10 cellular contexts compared by ENCODE assay signal in the genomic region with DNA sequence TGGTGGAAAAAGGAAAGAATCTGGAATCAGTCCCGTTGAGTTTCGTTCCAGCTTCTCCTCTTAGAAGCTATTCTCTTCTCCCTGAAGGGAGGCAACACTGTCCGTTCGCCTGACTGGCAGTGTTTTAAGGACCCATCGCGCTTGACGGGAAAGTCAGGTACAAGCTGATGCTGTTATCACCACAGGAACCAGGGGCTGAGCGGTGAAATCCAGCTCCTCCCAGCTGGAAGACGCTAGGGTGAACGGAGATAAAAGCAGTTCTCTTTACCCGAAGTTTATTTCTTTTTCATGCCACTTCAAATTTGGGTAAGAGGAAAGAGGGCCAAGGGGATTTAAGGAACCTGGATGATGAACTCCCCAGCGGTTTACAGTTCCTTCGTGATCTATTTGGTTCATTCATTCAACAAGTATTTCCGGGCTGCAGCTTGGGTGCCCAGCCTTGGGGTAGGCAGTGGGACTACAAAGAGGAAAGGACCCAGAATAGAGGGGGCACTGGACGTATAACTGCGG. TPM values are rescaled to one million over a fixed set of nuclear protein-coding genes. Genes with fewer than 3 reads are reported as not detected.
DNase-seq lines count a peak whose midpoint lies in the region; ATAC-seq, FAIRE-seq and TF ChIP-seq lines count a peak whose summit lies in the region.
"Had no signal": no experiment of that assay in that cellular context is flagged by ENCODE, and none has a peak within 500 bp of the region (broad histone marks: within the 10 kb centered on the region; RNA-seq: fewer than 3 reads in every experiment).

No MANE protein-coding gene starts in this region.

- H3K4me1 ChIP-seq in cardiac muscle cell (ENCODE audit: low read depth) (no peaks in the 10 kb centered on the region), upper lobe of left lung (peaks cover 0 to 12% (median 7%) of the 10 kb centered on the region in 4 donors)

- DNase-seq in cardiac muscle cell (ENCODE audit: low read depth in 1 of 2, low spot score in 1 of 2) (peak; percentile 1 to 35), Right ventricle myocardium superior (no peak), islet precursor cell (peak; percentile 57), upper lobe of left lung (no peak), H54 (ENCODE audit: insufficient read length, low spot score) (no peak), GM10266 (ENCODE audit: extremely low spot score) (no peak)
- DNase-seq in activated naive CD8-positive, alpha-beta T cell treated with anti-CD3 and anti-CD28 coated beads, Interleukin-2, amount 10 ng/mL, durations not matched to agents 7 days and 5 days, result no peak
- DNase-seq: MG63 had no signal

- FAIRE-seq in H54 (lab: Jason Lieb, UNC), result no peak
- FAIRE-seq: endometrium had no signal

- no peaks in the 10 kb centered on the region for H3K36me3 ChIP-seq in cardiac muscle cell
- H3K36me3 ChIP-seq in upper lobe of left lung, result no peaks in the 10 kb centered on the region
- H3K36me3 ChIP-seq: MG63 had no signal

- H3K36me3 Mint-ChIP-seq in activated naive CD8-positive, alpha-beta T cell treated with anti-CD3 and anti-CD28 coated beads, Interleukin-2, amount 10 ng/mL, durations not matched to agents 7 days and 5 days, result no peaks in the 10 kb centered on the region

- TF ChIP-seq POLR2A in upper lobe of left lung (IDR thresholded peaks at IDR 0.05) (no peak), H54 (IDR thresholded peaks at IDR 0.05; ENCODE audit: low read depth, low read length) (no peak)

- H3K4me3 ChIP-seq in cardiac muscle cell (peak overlapping the region; percentile 31), upper lobe of left lung (peak overlapping the region in 3 of 4 donors; percentile 28 to 52 (median 42))
- H3K4me3 ChIP-seq: MG63 had no signal

- no peak overlapping the region for H3K27ac Mint-ChIP-seq in activated naive CD8-positive, alpha-beta T cell treated with anti-CD3 and anti-CD28 coated beads, Interleukin-2, amount 10 ng/mL, durations not matched to agents 7 days and 5 days

- H3K9me3 Mint-ChIP-seq in activated naive CD8-positive, alpha-beta T cell treated with anti-CD3 and anti-CD28 coated beads, Interleukin-2, amount 10 ng/mL, durations not matched to agents 7 days and 5 days, result no peaks in the 10 kb centered on the region

- H3K27ac ChIP-seq in cardiac muscle cell (no peak overlapping the region), upper lobe of left lung (no peak overlapping the region)

- H3K27me3 Mint-ChIP-seq in activated naive CD8-positive, alpha-beta T cell treated with anti-CD3 and anti-CD28 coated beads, Interleukin-2, amount 10 ng/mL, durations not matched to agents 7 days and 5 days, result peaks cover 47% of the 10 kb centered on the region

- H3K27me3 ChIP-seq in cardiac muscle cell (no peaks in the 10 kb centered on the region), upper lobe of left lung (peaks cover 0 to 12% (median 3%) of the 10 kb centered on the region in 4 donors)

- POLR2A ChIA-PET in activated naive CD8-positive, alpha-beta T cell treated with anti-CD3 and anti-CD28 coated beads, Interleukin-2, amount 10 ng/mL, durations not matched to agents 7 days and 5 days (lab: Charles Lee), result no interaction called here

- 6% methylated on average over 16 of the region's 16 CpGs for WGBS in upper lobe of left lung, 2 donors

- TF ChIP-seq EP300 in upper lobe of left lung (IDR thresholded peaks at IDR 0.05), result no peak

- peak overlapping the region; percentile 69 for H3K4me3 Mint-ChIP-seq in activated naive CD8-positive, alpha-beta T cell treated with anti-CD3 and anti-CD28 coated beads, Interleukin-2, amount 10 ng/mL, durations not matched to agents 7 days and 5 days

- intact Hi-C loops in Right ventricle myocardium superior (cut with DNase I), result no loop called here

- no peaks in the 10 kb centered on the region for H3K9me3 ChIP-seq in cardiac muscle cell (ENCODE audit: low read depth)
- H3K9me3 ChIP-seq in upper lobe of left lung, result no peaks in the 10 kb centered on the region
- H3K9me3 ChIP-seq: MG63 had no signal

- ATAC-seq in Right ventricle myocardium superior (ENCODE audit: poor library complexity), result no peak
- no peak for ATAC-seq in activated naive CD8-positive, alpha-beta T cell treated with anti-CD3 and anti-CD28 coated beads, Interleukin-2, amount 10 ng/mL, durations not matched to agents 7 days and 5 days (ENCODE audit: low read depth)
- ATAC-seq in upper lobe of left lung (ENCODE audit: low FRiP score in 2 of 2), result peak in 1 of 2 donors; percentile 21
- ATAC-seq in HG03439 (IDR thresholded peaks at IDR 0.05; ENCODE audit: unreplicated experiment), result no peak

- peaks cover 3% of the 10 kb centered on the region for H3K4me1 Mint-ChIP-seq in activated naive CD8-positive, alpha-beta T cell treated with anti-CD3 and anti-CD28 coated beads, Interleukin-2, amount 10 ng/mL, durations not matched to agents 7 days and 5 days

- no peak for TF ChIP-seq CTCF in cardiac muscle cell (IDR thresholded peaks at IDR 0.05; ENCODE audit: low read depth, low read length)
- no peak for TF ChIP-seq CTCF in upper lobe of left lung (IDR thresholded peaks at IDR 0.05)
- TF ChIP-seq CTCF in GM10266 (IDR thresholded peaks at IDR 0.05; ENCODE audit: control insufficient read depth, insufficient read depth, low read depth, missing control alignments), result no peak

RNA-seq across cellular contexts. Expression of gene DEUP1, which starts 0.6 kb away (rescaled TPM):
- total RNA-seq in cardiac muscle cell (0.14 and 0.27 TPM in 2 replicates), Right ventricle myocardium superior (not detected), upper lobe of left lung (1 to 10 TPM in 2 of 6 donors, not detected in 4; 1.0 to 3.1 TPM)
- polyA plus RNA-seq in cardiac muscle cell, result 0.28 and 2.0 TPM in 2 replicates
- not detected for total RNA-seq in activated naive CD8-positive, alpha-beta T cell treated with anti-CD3 and anti-CD28 coated beads, Interleukin-2, amount 10 ng/mL, durations not matched to agents 7 days and 5 days

Comparison
In these comparisons a context has a peak if more than half of its experiments do, and no peak if none do; other contexts are left out.
1. DNase-seq: peak in cardiac muscle cell (2 of 2) and islet precursor cell (single experiment); none in Right ventricle myocardium superior (single experiment), activated naive CD8-positive, alpha-beta T cell treated with anti-CD3 and anti-CD28 coated beads, Interleukin-2, amount 10 ng/mL, durations not matched to agents 7 days and 5 days (single experiment), upper lobe of left lung (0 of 2), H54 (single experiment) and GM10266 (single experiment).